In the genomic region with DNA sequence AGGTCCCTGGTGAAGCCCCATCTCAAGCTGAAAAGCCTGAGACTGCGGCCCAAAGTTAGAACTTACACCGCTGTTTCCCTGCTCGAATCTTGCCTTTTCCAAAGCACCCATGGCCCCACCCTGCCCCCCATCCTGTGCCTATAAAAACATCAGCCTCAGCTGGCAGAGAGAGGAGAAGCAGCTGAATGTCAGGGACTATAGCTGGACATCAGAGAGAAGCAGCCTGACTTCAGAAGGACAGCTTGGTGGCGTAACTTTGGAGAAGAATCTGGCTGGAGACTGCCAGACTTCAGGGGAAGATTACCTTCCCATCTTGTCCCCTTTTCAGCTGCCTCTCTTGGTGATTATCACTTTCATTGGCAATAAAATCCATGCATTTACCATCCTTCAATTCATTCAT, we compare ENCODE assay signal across 14 cellular contexts. TPM values are rescaled to one million over a fixed set of nuclear protein-coding genes. Genes with fewer than 3 reads are reported as not detected.
A peak's percentile ranks its signal among the peaks of the same experiment; 100 is the strongest.
DNase-seq lines count a peak whose midpoint lies in the region; ATAC-seq and TF ChIP-seq lines count a peak whose summit lies in the region.
"Had no signal": no experiment of that assay in that cellular context is flagged by ENCODE, and none has a peak within 500 bp of the region (broad histone marks: within the 10 kb centered on the region; RNA-seq: fewer than 3 reads in every experiment).

No MANE protein-coding gene starts in this region.

- intact Hi-C loops in breast epithelium (cut with DNase I; ENCODE audit: low total_unique reads) (no loop called here), MCF 10A (cut with micrococcal nuclease) (no loop called here), left ventricle myocardium inferior (cut with micrococcal nuclease) (no loop called here), psoas muscle (cut with DNase I) (no loop called here)

- H3K9me3 Mint-ChIP-seq in MCF 10A (ENCODE audit: unreplicated experiment): no peaks in the 10 kb centered on the region

- no peaks in the 10 kb centered on the region for H3K4me1 ChIP-seq in breast epithelium
- H3K4me1 ChIP-seq in left ventricle myocardium inferior: peaks cover 29% of the 10 kb centered on the region
- peaks cover 26% of the 10 kb centered on the region for H3K4me1 ChIP-seq in psoas muscle

- H3K27ac ChIP-seq in breast epithelium (peak overlapping the region; percentile 66 to 81), left ventricle myocardium inferior (replicated peaks) (peak overlapping the region; percentile 90), psoas muscle (peak overlapping the region; percentile 70)

- CTCF ChIA-PET in MCF 10A (lab: Yijun Ruan, JAX): interaction anchor here (0.5 to 1.4 kb wide), 3 partner anchors 38 to 207 kb away, joined by 3 read pairs; no protein-coding TSS in a partner anchor

- POLR2A ChIA-PET in MCF 10A (lab: Yijun Ruan, JAX): interaction anchor here (0.7 to 2.3 kb wide), 2 partner anchors 10 to 208 kb away, joined by 3 to 12 read pairs; a partner anchor contains a TSS

- DNase-seq in breast epithelium (ENCODE audit: low spot score in 2 of 2): no peak
- no peak for DNase-seq in MCF 10A (ENCODE audit: unreplicated experiment)
- no peak for DNase-seq in left ventricle myocardium inferior
- no peak for DNase-seq in psoas muscle
- DNase-seq in DMS153 treated with DMSO at 0.1 percent for 48 hours (lab: John Stamatoyannopoulos, UW; ENCODE audit: unreplicated experiment): no peak
- DNase-seq in foreskin fibroblast: no peak
- DNase-seq: activated CD4-positive, alpha-beta T cell treated with anti-CD3 and anti-CD28 coated beads for 1 hour; activated naive CD8-positive, alpha-beta T cell treated with anti-CD3 and anti-CD28 coated beads, Interleukin-2, amount 10 ng/mL, durations not matched to agents 7 days and 5 days; activated T-cell treated with anti-CD3 and anti-CD28 coated beads for 4 hours; CD4-positive, alpha-beta memory T cell; MG63; T-helper 2 cell had no signal

- no peaks in the 10 kb centered on the region for H3K4me1 Mint-ChIP-seq in MCF 10A (ENCODE audit: insufficient read depth, unreplicated experiment)

- no peaks in the 10 kb centered on the region for H3K36me3 ChIP-seq in breast epithelium
- H3K36me3 ChIP-seq in left ventricle myocardium inferior: no peaks in the 10 kb centered on the region
- H3K36me3 ChIP-seq in psoas muscle (ENCODE audit: insufficient read depth in 1 of 2, low read depth in 1 of 2): no peaks in the 10 kb centered on the region
- H3K36me3 ChIP-seq: MG63 had no signal

- H3K27me3 ChIP-seq in breast epithelium (no peaks in the 10 kb centered on the region), left ventricle myocardium inferior (ENCODE audit: low read depth) (no peaks in the 10 kb centered on the region), psoas muscle (ENCODE audit: insufficient read depth in 3 of 3, low read length in 2 of 3) (no peaks in the 10 kb centered on the region)
- H3K27me3 ChIP-seq: MG63 had no signal

- no peak overlapping the region for H3K4me3 Mint-ChIP-seq in MCF 10A (ENCODE audit: unreplicated experiment)
- H3K4me3 Mint-ChIP-seq: activated naive CD8-positive, alpha-beta T cell treated with anti-CD3 and anti-CD28 coated beads, Interleukin-2, amount 10 ng/mL, durations not matched to agents 7 days and 5 days; CD4-positive, alpha-beta memory T cell had no signal

- no peaks in the 10 kb centered on the region for H3K36me3 Mint-ChIP-seq in MCF 10A (ENCODE audit: insufficient read depth, unreplicated experiment)

- no peaks in the 10 kb centered on the region for H3K9me3 ChIP-seq in breast epithelium
- no peaks in the 10 kb centered on the region for H3K9me3 ChIP-seq in left ventricle myocardium inferior (replicated peaks)
- H3K9me3 ChIP-seq in psoas muscle: no peaks in the 10 kb centered on the region
- H3K9me3 ChIP-seq: MG63 had no signal

- no peak overlapping the region for H3K27ac Mint-ChIP-seq in MCF 10A (ENCODE audit: low read depth, unreplicated experiment)
- H3K27ac Mint-ChIP-seq: activated naive CD8-positive, alpha-beta T cell treated with anti-CD3 and anti-CD28 coated beads, Interleukin-2, amount 10 ng/mL, durations not matched to agents 7 days and 5 days; CD4-positive, alpha-beta memory T cell had no signal

- H3K4me3 ChIP-seq in breast epithelium (no peak overlapping the region), left ventricle myocardium inferior (peak overlapping the region; percentile 44), psoas muscle (no peak overlapping the region), foreskin fibroblast (ENCODE audit: low read depth in 1 of 2, low read length in 2 of 2) (no peak overlapping the region)
- H3K4me3 ChIP-seq: MG63 had no signal

- ATAC-seq in psoas muscle: peak in 3 of 4 donors; percentile 34 to 63 (median 56)
- no peak for ATAC-seq in GM18502 (IDR thresholded peaks at IDR 0.05; ENCODE audit: poor library complexity, unreplicated experiment)
- ATAC-seq in HG02610 (IDR thresholded peaks at IDR 0.05; ENCODE audit: unreplicated experiment): no peak

- TF ChIP-seq CTCF in breast epithelium (IDR thresholded peaks at IDR 0.05) (no peak), MCF 10A (IDR thresholded peaks at IDR 0.05; ENCODE audit: unreplicated experiment) (no peak), left ventricle myocardium inferior (IDR thresholded peaks at IDR 0.05; ENCODE audit: borderline replicate concordance) (no peak), psoas muscle (IDR thresholded peaks at IDR 0.05) (no peak), foreskin fibroblast (IDR thresholded peaks at IDR 0.05; ENCODE audit: low read depth, low read length) (no peak)

- TF ChIP-seq POLR2A in breast epithelium (IDR thresholded peaks at IDR 0.05): no peak

- H3K27me3 Mint-ChIP-seq in MCF 10A (ENCODE audit: insufficient read depth, unreplicated experiment): no peaks in the 10 kb centered on the region
- H3K27me3 Mint-ChIP-seq: CD4-positive, alpha-beta memory T cell had no signal

- 61 to 80% (median 65%) methylated on average over 4 of the region's 4 CpGs for WGBS in psoas muscle, 3 donors

- BruUV-seq in MCF 10A (replicated peaks; lab: Mats Ljungman, UMichigan): no TSS peak

RNA-seq across cellular contexts. Expression of a gene that starts 9.3 kb away (rescaled TPM):
- total RNA-seq in breast epithelium: 10 to 100 TPM; 10.8 to 16.1 (median 14.9) TPM
- total RNA-seq in MCF 10A (2022): 2.4 TPM in 2 replicates
- total RNA-seq in left ventricle myocardium inferior: 14.8 TPM
- 10 to 100 TPM in 2 of 4 donors, 1 to 10 TPM in 2; 2.8 to 18.5 (median 10.3) TPM for total RNA-seq in psoas muscle
- polyA plus RNA-seq in psoas muscle: 1 to 10 TPM; 3.1 to 8.2 (median 3.5) TPM

Comparison
In these comparisons a context has a peak if more than half of its experiments do, and no peak if none do; other contexts are left out.
1. ATAC-seq: peak in psoas muscle (3 of 4); none in GM18502 (single experiment) and HG02610 (single experiment).
2. Peak in every context shown above with its lines, with median percentiles within 50 percentile points of each other: H3K27ac ChIP-seq.